ENCODE assay signal across 15 cellular contexts in the genomic region with DNA sequence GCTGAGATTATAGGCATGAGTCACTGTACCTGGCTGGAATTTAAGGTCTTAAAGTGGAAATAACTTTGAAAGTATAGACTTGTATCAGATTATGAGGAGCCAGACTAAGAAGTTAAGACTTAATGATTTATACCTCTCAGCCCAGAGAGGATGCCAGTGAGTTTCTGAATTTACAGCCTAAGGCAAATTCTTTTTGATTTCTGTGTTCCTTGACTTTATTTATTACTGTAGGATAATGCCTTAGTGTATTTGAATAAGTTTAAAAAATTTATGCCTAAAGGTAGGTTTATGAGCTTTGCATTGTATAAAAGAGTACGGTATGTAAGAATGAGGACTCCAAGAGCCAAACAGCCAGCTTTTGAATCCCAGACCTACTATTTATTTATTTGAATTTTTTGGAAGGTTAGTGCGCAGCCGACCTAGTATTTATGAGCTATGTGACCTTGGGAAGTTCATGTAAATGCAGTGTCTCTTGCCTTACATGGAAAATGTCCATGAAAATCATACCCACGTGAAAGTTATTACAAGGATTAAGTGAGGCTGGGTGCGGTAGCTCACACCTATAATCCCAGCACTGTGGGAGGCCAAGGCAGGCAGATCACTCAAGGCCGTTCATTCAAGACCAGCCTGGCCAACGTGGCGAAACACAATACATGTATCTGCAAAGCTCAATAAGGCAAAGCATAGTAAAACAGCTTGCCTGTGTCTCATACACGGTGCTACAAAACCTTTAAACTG.
DNase-seq lines count a peak whose midpoint lies in the region; ATAC-seq, FAIRE-seq and TF ChIP-seq lines count a peak whose summit lies in the region.
"Had no signal": no experiment of that assay in that cellular context is flagged by ENCODE, and none has a peak within 500 bp of the region (broad histone marks: within the 10 kb centered on the region; RNA-seq: fewer than 3 reads in every experiment).

No MANE protein-coding gene starts in this region.

- 57% methylated on average over 9 of the region's 9 CpGs for WGBS in A549 (ENCODE audit: missing lambda C conversion rate)
- WGBS in endodermal cell (ENCODE audit: insufficient coverage in 1 of 2, insufficient read length in 1 of 2), 2 experiments, result 67 to 75% methylated on average over 7 to 9 of the region's 9 CpGs

- no peak for TF ChIP-seq EP300 in A549 (IDR thresholded peaks at IDR 0.05)

- peaks cover 4% of the 10 kb centered on the region for H3K36me3 Mint-ChIP-seq in endodermal cell (ENCODE audit: low read depth)
- no peaks in the 10 kb centered on the region for H3K36me3 Mint-ChIP-seq in activated T-helper 2 cell treated with anti-CD3 and anti-CD28 coated beads, Interferon-gamma antibody, Interleukin-2, Interleukin-4, amounts not matched to agents 10 μg/mL and 5 μg/mL and 100 μg/mL, durations not matched to agents 14 hours and 24 hours and 36 hours (ENCODE audit: low read depth)

- TF ChIP-seq CTCF in A549 (IDR thresholded peaks at IDR 0.05) (no peak), endodermal cell (conservative IDR thresholded peaks at IDR 0.05) (no peak)

- CTCF ChIA-PET in A549 (lab: Yijun Ruan, JAX), result interaction anchor here (0.6 to 0.8 kb wide), 3 partner anchors 19 to 58 kb away, joined by 3 to 4 read pairs (median 4); no protein-coding TSS in a partner anchor

- TF ChIP-seq POLR2A in A549 (IDR thresholded peaks at IDR 0.05; ENCODE audit: low read length), result no peak

- peak overlapping the region; percentile 16; the same call in 1 of the 3 replicates for H3K4me2 ChIP-seq in A549

- H3K27me3 ChIP-seq in endodermal cell (ENCODE audit: control insufficient read depth, insufficient read depth, low read length, poor library complexity, severe bottlenecking), result no peaks in the 10 kb centered on the region
- no peaks in the 10 kb centered on the region for H3K27me3 ChIP-seq in rectal smooth muscle tissue (ENCODE audit: control insufficient read depth, insufficient read depth, low read length)

- POLR2A ChIA-PET in A549 (lab: Yijun Ruan, JAX), result no interaction called here

- H3K9me3 Mint-ChIP-seq in endodermal cell, result no peaks in the 10 kb centered on the region
- no peaks in the 10 kb centered on the region for H3K9me3 Mint-ChIP-seq in activated T-helper 2 cell treated with anti-CD3 and anti-CD28 coated beads, Interferon-gamma antibody, Interleukin-2, Interleukin-4, amounts not matched to agents 10 μg/mL and 5 μg/mL and 100 μg/mL, durations not matched to agents 14 hours and 24 hours and 36 hours

- TF ChIP-seq RAD21 in A549 (conservative IDR thresholded peaks at IDR 0.05 in 1 of 2, IDR thresholded peaks at IDR 0.05 in 1 of 2), result no peak

- no peaks in the 10 kb centered on the region for H3K27me3 Mint-ChIP-seq in endodermal cell (ENCODE audit: insufficient read depth)
- H3K27me3 Mint-ChIP-seq in activated T-helper 2 cell treated with anti-CD3 and anti-CD28 coated beads, Interferon-gamma antibody, Interleukin-2, Interleukin-4, amounts not matched to agents 10 μg/mL and 5 μg/mL and 100 μg/mL, durations not matched to agents 14 hours and 24 hours and 36 hours (ENCODE audit: low read depth), result no peaks in the 10 kb centered on the region

- intact Hi-C loops in cardiac septum (cut with DNase I), result no loop called here
- intact Hi-C loops in activated T-helper 2 cell treated with anti-CD3 and anti-CD28 coated beads, Interferon-gamma antibody, Interleukin-2, Interleukin-4, amounts not matched to agents 10 μg/mL and 5 μg/mL and 100 μg/mL, durations not matched to agents 14 hours and 24 hours and 36 hours (cut with micrococcal nuclease), result no loop called here

- no peak overlapping the region; a peak in 1 of 6 replicates for H3K27ac ChIP-seq in A549
- no peak overlapping the region for H3K27ac ChIP-seq in endodermal cell (ENCODE audit: low read depth, low read length)
- H3K27ac ChIP-seq in rectal smooth muscle tissue (ENCODE audit: low read depth, low read length), result peak overlapping the region; percentile 46

- no peak for FAIRE-seq in A549 (lab: Jason Lieb, UNC)
- FAIRE-seq: GM12892 had no signal

- no peak overlapping the region for H3K4me3 Mint-ChIP-seq in endodermal cell
- H3K4me3 Mint-ChIP-seq in activated T-helper 2 cell treated with anti-CD3 and anti-CD28 coated beads, Interferon-gamma antibody, Interleukin-2, Interleukin-4, amounts not matched to agents 10 μg/mL and 5 μg/mL and 100 μg/mL, durations not matched to agents 14 hours and 24 hours and 36 hours (ENCODE audit: low read depth), result no peak overlapping the region

- peak overlapping the region; percentile 48 for H3K27ac Mint-ChIP-seq in endodermal cell
- no peak overlapping the region for H3K27ac Mint-ChIP-seq in activated T-helper 2 cell treated with anti-CD3 and anti-CD28 coated beads, Interferon-gamma antibody, Interleukin-2, Interleukin-4, amounts not matched to agents 10 μg/mL and 5 μg/mL and 100 μg/mL, durations not matched to agents 14 hours and 24 hours and 36 hours

- no peak for DNase-seq in A549 (ENCODE audit: low read depth in 1 of 2, low spot score in 1 of 2)
- peak; percentile 46 for DNase-seq in M059J (ENCODE audit: low read depth)
- no peak for DNase-seq in endodermal cell
- DNase-seq in cardiac septum (ENCODE audit: low spot score), result no peak
- DNase-seq in COLO668 (lab: John Stamatoyannopoulos, UW; ENCODE audit: unreplicated experiment), result no peak
- DNase-seq in D341Med (ENCODE audit: low spot score), result no peak
- no peak for DNase-seq in activated T-helper 2 cell treated with anti-CD3 and anti-CD28 coated beads, Interferon-gamma antibody, Interleukin-2, Interleukin-4, amounts not matched to agents 10 μg/mL and 5 μg/mL and 100 μg/mL, durations not matched to agents 14 hours and 24 hours and 36 hours (ENCODE audit: low spot score)
- DNase-seq: C1 segment of cervical spinal cord, DMS153, MV-4-11, NCI-H1436, PC-3, SW 1271 had no signal

- H3K4me3 ChIP-seq in A549 (no peak overlapping the region), endodermal cell (ENCODE audit: low read length) (no peak overlapping the region), rectal smooth muscle tissue (ENCODE audit: low read length) (no peak overlapping the region)

- H3K36me3 ChIP-seq in endodermal cell (ENCODE audit: control insufficient read depth, insufficient read depth, low read length), result peaks cover 5% of the 10 kb centered on the region
- H3K36me3 ChIP-seq in rectal smooth muscle tissue (ENCODE audit: control insufficient read depth, insufficient read depth, low read length), result no peaks in the 10 kb centered on the region

- no peak for ATAC-seq in A549
- ATAC-seq: PC-3 had no signal

- peaks cover 49% of the 10 kb centered on the region for H3K4me1 ChIP-seq in A549
- H3K4me1 ChIP-seq in endodermal cell (ENCODE audit: control insufficient read depth, insufficient read depth, low read length), result peaks cover 16% of the 10 kb centered on the region
- H3K4me1 ChIP-seq in rectal smooth muscle tissue (ENCODE audit: control insufficient read depth, insufficient read depth, low read length), result peaks cover 2% of the 10 kb centered on the region

- peaks cover 44% of the 10 kb centered on the region for H3K4me1 Mint-ChIP-seq in endodermal cell
- H3K4me1 Mint-ChIP-seq in activated T-helper 2 cell treated with anti-CD3 and anti-CD28 coated beads, Interferon-gamma antibody, Interleukin-2, Interleukin-4, amounts not matched to agents 10 μg/mL and 5 μg/mL and 100 μg/mL, durations not matched to agents 14 hours and 24 hours and 36 hours (ENCODE audit: low read depth), result no peaks in the 10 kb centered on the region

- no peak overlapping the region for H3K9ac ChIP-seq in endodermal cell (ENCODE audit: extremely low read depth, low read length, poor library complexity, severe bottlenecking)
- no peak overlapping the region for H3K9ac ChIP-seq in rectal smooth muscle tissue (ENCODE audit: low read length)

- H3K9me3 ChIP-seq in A549 (no peaks in the 10 kb centered on the region), endodermal cell (ENCODE audit: control insufficient read depth, low read length) (no peaks in the 10 kb centered on the region)

TF ChIP-seq in A549, 52 proteins besides CTCF, POLR2A, EP300 and RAD21:
- TF ChIP-seq CEBPB (IDR thresholded peaks at IDR 0.05), result no peak
